6 cellular contexts compared by ENCODE assay signal in genomic region chr1:151147132-151147503, GRCh38. TPM values are rescaled to one million over a fixed set of nuclear protein-coding genes. Genes with fewer than 3 reads are reported as not detected.
DNase-seq lines count a peak whose midpoint lies in the region; FAIRE-seq and TF ChIP-seq lines count a peak whose summit lies in the region.

No MANE protein-coding gene starts in this region.

- no peak for FAIRE-seq in HTR-8/SVneo (lab: Jason Lieb, UNC)

- TF ChIP-seq POLR2A in ovary (IDR thresholded peaks at IDR 0.05), result no peak

- DNase-seq in ovary, result peak in 3 of 5 donors; percentile 42 to 51 (median 45)
- DNase-seq in NCI-H1105 (lab: John Stamatoyannopoulos, UW), result no peak
- DNase-seq in effector CD8-positive, alpha-beta T cell (lab: John Stamatoyannopoulos, UW), result no peak
- no peak for DNase-seq in HTR-8/SVneo (ENCODE audit: insufficient read length, low spot score)

- H4K20me1 ChIP-seq in KMS-11 (ENCODE audit: insufficient read depth), result no peaks in the 10 kb centered on the region

- H3K9me3 ChIP-seq in ovary, result no peaks in the 10 kb centered on the region

- H3K27ac ChIP-seq in KMS-11 (no peak overlapping the region), cingulate gyrus (ENCODE audit: low read depth, low read length) (peak overlapping the region; percentile 78), ovary (peak overlapping the region; percentile 33 to 77)

- H3K4me3 ChIP-seq in KMS-11 (IDR thresholded peaks at IDR 0.05; ENCODE audit: insufficient read depth, low read depth, low read length), result peak overlapping the region; percentile 100
- peak overlapping the region; percentile 45 for H3K4me3 ChIP-seq in ovary

- intact Hi-C loops in ovary (cut with DNase I), result loop anchor here in 2 of 4 donors (5.0 to 10.0 kb wide), 2 partner anchors 72 to 75 kb away; partner anchors contain the start of gene GABPB2 (in 2 of the 2)

- H3K36me3 ChIP-seq in KMS-11 (ENCODE audit: insufficient read depth) (no peaks in the 10 kb centered on the region), ovary (no peaks in the 10 kb centered on the region)

- peak overlapping the region; percentile 52; the same call in 1 of the 2 replicates for H3K9ac ChIP-seq in KMS-11

- no peaks in the 10 kb centered on the region for H3K79me2 ChIP-seq in KMS-11 (ENCODE audit: insufficient read depth, low read depth)

- WGBS in ovary, 3 donors, result 6 to 9% (median 6%) methylated on average over 7 of the region's 7 CpGs

- H3K4me2 ChIP-seq in KMS-11, result peak overlapping the region; percentile 86

- H3K4me1 ChIP-seq in KMS-11 (ENCODE audit: low read depth, poor library complexity, severe bottlenecking), result peaks cover 13% of the 10 kb centered on the region
- peaks cover 8% of the 10 kb centered on the region for H3K4me1 ChIP-seq in ovary (ENCODE audit: insufficient read depth)

- TF ChIP-seq EP300 in ovary (IDR thresholded peaks at IDR 0.05), result no peak

- TF ChIP-seq CTCF in KMS-11 (conservative IDR thresholded peaks at IDR 0.05; ENCODE audit: low read depth, low read length) (no peak), ovary (IDR thresholded peaks at IDR 0.05) (no peak)

- H3K27me3 ChIP-seq in KMS-11 (ENCODE audit: insufficient read depth, low read depth), result peaks cover 36% of the 10 kb centered on the region
- H3K27me3 ChIP-seq in ovary, result no peaks in the 10 kb centered on the region

- peak overlapping the region; percentile 99 for H2AFZ ChIP-seq in KMS-11 (ENCODE audit: low read depth)

RNA-seq across cellular contexts. Expression of gene SEMA6C, which starts 0.7 kb away (rescaled TPM):
- total RNA-seq in ovary, result 10 to 100 TPM in 5 of 7 donors, 1 to 10 TPM in 2; 8.0 to 18.0 (median 14.7) TPM
- polyA plus RNA-seq in ovary, result 10 to 100 TPM in 1 of 2 donors, 1 to 10 TPM in 1; 5.0 to 13.4 TPM

RNA-seq across cellular contexts. Expression of gene TNFAIP8L2, which starts 9.3 kb away (rescaled TPM):
- 1 to 10 TPM in 5 of 7 donors, under 1 TPM in 2; 0.48 to 3.8 (median 1.2) TPM for total RNA-seq in ovary
- polyA plus RNA-seq in ovary, result 1 to 10 TPM; 2.1 to 4.6 TPM

RNA-seq across cellular contexts. Expression of gene LYSMD1, which starts 18.6 kb away (rescaled TPM):
- 10 to 100 TPM; 12.6 to 20.3 (median 14.3) TPM for total RNA-seq in ovary
- 10 to 100 TPM; 14.3 to 15.5 TPM for polyA plus RNA-seq in ovary

RNA-seq across cellular contexts. Expression of gene SCNM1, which starts 18.8 kb away (rescaled TPM):
- 10 to 100 TPM; 18.6 to 32.7 (median 22.7) TPM for total RNA-seq in ovary
- polyA plus RNA-seq in ovary, result 10 to 100 TPM; 33.0 to 38.9 TPM

RNA-seq across cellular contexts. Expression of gene TMOD4, which starts 28.7 kb away (rescaled TPM):
- 1 to 10 TPM in 2 of 7 donors, under 1 TPM in 3, not detected in 2; 0.42 to 1.4 (median 0.88) TPM for total RNA-seq in ovary
- polyA plus RNA-seq in ovary, result under 1 TPM in 1 of 2 donors, not detected in 1; 0.15 TPM

Comparison
In these comparisons a context has a peak if more than half of its experiments do, and no peak if none do; other contexts are left out.
1. DNase-seq: peak in ovary (3 of 5); none in NCI-H1105 (single experiment), effector CD8-positive, alpha-beta T cell (single experiment) and HTR-8/SVneo (single experiment).